ENCODE assay signal across 9 cellular contexts in genomic region chr10:25682203-25682950, GRCh38.
DNase-seq lines count a peak whose midpoint lies in the region; ATAC-seq, FAIRE-seq and TF ChIP-seq lines count a peak whose summit lies in the region.
"Had no signal": no experiment of that assay in that cellular context is flagged by ENCODE, and none has a peak within 500 bp of the region (broad histone marks: within the 10 kb centered on the region; RNA-seq: fewer than 3 reads in every experiment).

No MANE protein-coding gene starts in this region.

- no peak for FAIRE-seq in A549 (lab: Jason Lieb, UNC)
- FAIRE-seq: TTC549 had no signal

- H3K9me3 Mint-ChIP-seq in mesothelial cell of epicardium: no peaks in the 10 kb centered on the region

- ATAC-seq in A549 (peak; percentile 89 to 90), HG03045 (IDR thresholded peaks at IDR 0.05; ENCODE audit: unreplicated experiment) (no peak), GM19452 (IDR thresholded peaks at IDR 0.05; ENCODE audit: unreplicated experiment) (no peak), GM18858 (IDR thresholded peaks at IDR 0.05; ENCODE audit: unreplicated experiment) (no peak)

- H3K4me3 Mint-ChIP-seq in mesothelial cell of epicardium: peak overlapping the region; percentile 39

- peak; percentile 21 to 23 for DNase-seq in A549 (ENCODE audit: low read depth in 1 of 2, low spot score in 1 of 2)
- DNase-seq in NCI-H146 (lab: John Stamatoyannopoulos, UW): peak; percentile 58
- DNase-seq in choroid plexus epithelial cell (ENCODE audit: low read depth): peak; percentile 83
- DNase-seq in mesothelial cell of epicardium (ENCODE audit: low spot score in 2 of 2, unreplicated experiment in 2 of 2): peak in 1 of 2 experiments; percentile 51
- DNase-seq in central memory CD4-positive, alpha-beta T cell: no peak

- H3K4me1 ChIP-seq in A549: no peaks in the 10 kb centered on the region

- POLR2A ChIA-PET in A549 (lab: Yijun Ruan, JAX): no interaction called here

- 24% methylated on average over 11 of the region's 11 CpGs for WGBS in A549 (ENCODE audit: missing lambda C conversion rate)

- TF ChIP-seq POLR2A in A549 (IDR thresholded peaks at IDR 0.05; ENCODE audit: low read length): no peak

- H3K9me3 ChIP-seq in A549: no peaks in the 10 kb centered on the region

- H3K4me2 ChIP-seq in A549: peak overlapping the region; percentile 61

- peak overlapping the region; percentile 93 for H3K27ac Mint-ChIP-seq in mesothelial cell of epicardium

- H3K27ac ChIP-seq in A549: 0 out of 6 replicates have a peak overlapping the region, but pooled peaks of 1 of the 2 experiments have one; percentile 16

- H3K4me3 ChIP-seq in A549: 0 out of 3 replicates have a peak overlapping the region, but pooled peaks have one; percentile 18
- peak overlapping the region; percentile 50 for H3K4me3 ChIP-seq in choroid plexus epithelial cell (ENCODE audit: low read depth, low read length)

- peak; percentile 64 to 66 for TF ChIP-seq RAD21 in A549 (conservative IDR thresholded peaks at IDR 0.05 in 1 of 2, IDR thresholded peaks at IDR 0.05 in 1 of 2)

- CTCF ChIA-PET in A549 (lab: Yijun Ruan, JAX): interaction anchor here (0.6 to 4.0 kb wide), 14 partner anchors 9 to 745 kb away, joined by 3 to 19 read pairs (median 4); no protein-coding TSS in a partner anchor

- peak; percentile 34 for TF ChIP-seq CTCF in A549 (IDR thresholded peaks at IDR 0.05)
- TF ChIP-seq CTCF in choroid plexus epithelial cell (conservative IDR thresholded peaks at IDR 0.05; ENCODE audit: low read depth, low read length): peak; percentile 94
- peak; percentile 32 for TF ChIP-seq CTCF in mesothelial cell of epicardium (IDR thresholded peaks at IDR 0.05; ENCODE audit: unreplicated experiment)

- H3K27me3 Mint-ChIP-seq in mesothelial cell of epicardium (ENCODE audit: low read depth): no peaks in the 10 kb centered on the region

- no peak for TF ChIP-seq EP300 in A549 (IDR thresholded peaks at IDR 0.05)

- H3K36me3 Mint-ChIP-seq in mesothelial cell of epicardium: no peaks in the 10 kb centered on the region

- H3K4me1 Mint-ChIP-seq in mesothelial cell of epicardium: peaks cover 53% of the 10 kb centered on the region

TF ChIP-seq in A549, 52 proteins besides CTCF, POLR2A, EP300 and RAD21:
- TF ChIP-seq CEBPB (IDR thresholded peaks at IDR 0.05) (0 out of 4 replicates have a peak, but pooled peaks of 1 of the 2 experiments have one; percentile 7), FOXS1 (CRISPR knock-in tag; IDR thresholded peaks at IDR 0.05) (no peak), FOSB (CRISPR knock-in tag; IDR thresholded peaks at IDR 0.05) (no peak), SMC3 (IDR thresholded peaks at IDR 0.05) (peak; percentile 32; the same call in 1 of the 3 replicates)

Comparison
In these comparisons a context has a peak if more than half of its experiments do, and no peak if none do; other contexts are left out.
1. ATAC-seq: peak in A549 (2 of 2); none in HG03045 (single experiment), GM19452 (single experiment) and GM18858 (single experiment).
2. CTCF ChIP-seq: peak in every context shown above with its lines; median percentile 94 in choroid plexus epithelial cell; 34 in A549; 32 in mesothelial cell of epicardium.